Comparison of ENCODE assay signal across 8 cellular contexts in genomic region chr3:194396897-194397756, GRCh38. TPM values are rescaled to one million over a fixed set of nuclear protein-coding genes. Genes with fewer than 3 reads are reported as not detected.
A peak's percentile ranks its signal among the peaks of the same experiment; 100 is the strongest.
DNase-seq lines count a peak whose midpoint lies in the region; ATAC-seq, FAIRE-seq and TF ChIP-seq lines count a peak whose summit lies in the region.

No MANE protein-coding gene starts in this region.

- in situ Hi-C loops in GM12878 (cut with MboI) = no loop called here

- SMC1A ChIA-PET in GM12878 (lab: Charles Lee; ENCODE audit: uncharacterized antibody, unreplicated experiment) = no interaction called here

- POLR2A ChIA-PET in GM12878 (lab: Charles Lee) = no interaction called here
- POLR2A ChIA-PET in naive thymus-derived CD4-positive, alpha-beta T cell (lab: Charles Lee) = interaction anchor here (0.5 to 2.6 kb wide), 19 partner anchors 8 to 1920 kb away, joined by 3 to 12 read pairs (median 5); partner anchors contain the start of genes DYNLT2B and HES1

- H3K27ac ChIP-seq in GM12878 (ENCODE audit: control insufficient read depth, insufficient read depth) = no peak overlapping the region
- peak overlapping the region; percentile 81 for H3K27ac ChIP-seq in naive thymus-derived CD4-positive, alpha-beta T cell (ENCODE audit: low read depth, low read length)

- no peak overlapping the region for H3K9ac ChIP-seq in GM12878 (ENCODE audit: control insufficient read depth, insufficient read depth, low read length)

- RAD21 ChIA-PET in GM12878 (lab: Charles Lee; ENCODE audit: unreplicated experiment) = interaction anchor here (1.0 kb wide), 1 partner anchor 10 kb away, joined by 3 read pairs; no protein-coding TSS in a partner anchor

- H3K9me3 ChIP-seq in GM12878 (replicated peaks; ENCODE audit: control insufficient read depth, insufficient read depth, low read length) = no peaks in the 10 kb centered on the region
- no peaks in the 10 kb centered on the region for H3K9me3 ChIP-seq in naive thymus-derived CD4-positive, alpha-beta T cell (ENCODE audit: control insufficient read depth in 2 of 3, low read length in 3 of 3)

- no peak for TF ChIP-seq POLR2A in GM12878 (IDR thresholded peaks at IDR 0.05; ENCODE audit: low read depth, low read length)

- peak overlapping the region; percentile 87 to 98 (median 90) for H3K27ac Mint-ChIP-seq in naive thymus-derived CD4-positive, alpha-beta T cell

- peak overlapping the region; percentile 21 for H2AFZ ChIP-seq in GM12878 (ENCODE audit: control insufficient read depth, low read depth, low read length)

- peak; percentile 45 for DNase-seq in DMS153 treated with DMSO at 0.1 percent for 48 hours (lab: John Stamatoyannopoulos, UW; ENCODE audit: unreplicated experiment)
- peak; percentile 70 for DNase-seq in NCI-H510A (lab: John Stamatoyannopoulos, UW)
- DNase-seq in GM12878 (ENCODE audit: low read depth, low spot score) = no peak
- DNase-seq in naive thymus-derived CD4-positive, alpha-beta T cell = peak; percentile 42 to 69 (median 58)
- no peak for DNase-seq in NCI-H345 treated with DMSO at 0.1 percent for 48 hours (lab: John Stamatoyannopoulos, UW; ENCODE audit: unreplicated experiment)
- no peak for DNase-seq in NCI-H146 (lab: John Stamatoyannopoulos, UW)
- no peak for DNase-seq in NCI-H1092 (lab: John Stamatoyannopoulos, UW)

- 19% methylated on average over 68 of the region's 69 CpGs for WGBS in GM12878 (ENCODE audit: insufficient coverage, insufficient replicate concordance, low lambda C conversion rate, missing lambda C conversion rate)

- no peak for TF ChIP-seq EP300 in GM12878 (IDR thresholded peaks at IDR 0.05; ENCODE audit: borderline replicate concordance in 1 of 2, control insufficient read depth in 1 of 2, low read depth in 2 of 2, low read length in 2 of 2)

- peaks cover 0 to 9% (median 0%) of the 10 kb centered on the region in 5 donors for H3K36me3 Mint-ChIP-seq in naive thymus-derived CD4-positive, alpha-beta T cell

- peak; percentile 41 for ATAC-seq in GM12878
- peak; percentile 58 for ATAC-seq in naive thymus-derived CD4-positive, alpha-beta T cell
- no peak for ATAC-seq in GM21515 (IDR thresholded peaks at IDR 0.05; ENCODE audit: unreplicated experiment)

- no TSS peak for BruUV-seq in GM12878 (replicated peaks; lab: Mats Ljungman, UMichigan)

- H3K36me3 ChIP-seq in GM12878 (ENCODE audit: control insufficient read depth in 2 of 2, insufficient read depth in 2 of 2, low read length in 1 of 2) = no peaks in the 10 kb centered on the region
- no peaks in the 10 kb centered on the region for H3K36me3 ChIP-seq in naive thymus-derived CD4-positive, alpha-beta T cell (ENCODE audit: control insufficient read depth in 2 of 3, insufficient read depth in 3 of 3, low read length in 3 of 3)

- no peak overlapping the region; the same call in 1 of the 2 replicates for H3K4me3 ChIP-seq in GM12878
- H3K4me3 ChIP-seq in naive thymus-derived CD4-positive, alpha-beta T cell (ENCODE audit: low read length) = peak overlapping the region; percentile 73

- CTCF ChIA-PET in GM12878 (lab: Yijun Ruan, JAX) = interaction anchor here (0.8 kb wide), 1 partner anchor 285 kb away, joined by 3 read pairs; no protein-coding TSS in a partner anchor
- CTCF ChIA-PET in naive thymus-derived CD4-positive, alpha-beta T cell (lab: Charles Lee) = interaction anchor here (0.6 to 15.5 kb wide), 5 partner anchors 10 to 88 kb away, joined by 3 to 256 read pairs (median 3); no protein-coding TSS in a partner anchor

- H3K4me1 Mint-ChIP-seq in naive thymus-derived CD4-positive, alpha-beta T cell = peaks cover 34 to 64% (median 47%) of the 10 kb centered on the region in 7 donors

- no peaks in the 10 kb centered on the region; the same call in 1 of the 2 replicates for H4K20me1 ChIP-seq in GM12878 (ENCODE audit: control insufficient read depth, insufficient read depth)

- H3K9me3 Mint-ChIP-seq in naive thymus-derived CD4-positive, alpha-beta T cell = peaks cover 0 to 6% (median 0%) of the 10 kb centered on the region in 11 donors

- TF ChIP-seq RAD21 in GM12878 (IDR thresholded peaks at IDR 0.05; ENCODE audit: insufficient read depth, low read depth, low read length) = no peak

- intact Hi-C loops in GM12878 (cut with micrococcal nuclease; ENCODE audit: unreplicated experiment) = no loop called here
- intact Hi-C loops in naive thymus-derived CD4-positive, alpha-beta T cell (cut with micrococcal nuclease) = loop anchor here (1.0 to 10.0 kb wide), 11 partner anchors 7 to 1138 kb away; partner anchors contain the start of genes ATP13A3 (in 1 of the 2) and HES1 (in 1 of the 2)

- peak overlapping the region; percentile 82 for H3K4me2 ChIP-seq in GM12878 (ENCODE audit: control insufficient read depth, insufficient read depth)

- no peak for TF ChIP-seq CTCF in GM12878 (IDR thresholded peaks at IDR 0.05 in 2 of 3, conservative IDR thresholded peaks at IDR 0.05 in 1 of 3; ENCODE audit: control insufficient read depth in 2 of 3, extremely low read depth in 1 of 3, insufficient read depth in 1 of 3, low read depth in 3 of 3, low read length in 3 of 3)

- H3K4me3 Mint-ChIP-seq in naive thymus-derived CD4-positive, alpha-beta T cell = peak overlapping the region; percentile 86 to 98 (median 91)

- no peak for FAIRE-seq in GM12878 (lab: Jason Lieb, UNC)

- H3K4me1 ChIP-seq in GM12878 (ENCODE audit: control insufficient read depth, insufficient read depth, low read length) = peaks cover 7% of the 10 kb centered on the region
- H3K4me1 ChIP-seq in naive thymus-derived CD4-positive, alpha-beta T cell (ENCODE audit: control insufficient read depth in 2 of 2, insufficient read depth in 2 of 2, low read length in 2 of 2) = peaks cover 4 to 26% of the 10 kb centered on the region in 2 donors

- no peaks in the 10 kb centered on the region for H3K79me2 ChIP-seq in GM12878 (ENCODE audit: control insufficient read depth, insufficient read depth, low read length)

- H3K27me3 ChIP-seq in GM12878 (replicated peaks in 1 of 2; ENCODE audit: control insufficient read depth in 2 of 2, insufficient read depth in 2 of 2, low read length in 1 of 2) = peaks cover 7 to 10% of the 10 kb centered on the region in 2 experiments; a peak in 3 of 4 replicates
- H3K27me3 ChIP-seq in naive thymus-derived CD4-positive, alpha-beta T cell (ENCODE audit: control insufficient read depth in 2 of 2, insufficient read depth in 2 of 2, low read length in 2 of 2) = no peaks in the 10 kb centered on the region

- peaks cover 0 to 21% (median 0%) of the 10 kb centered on the region in 5 donors for H3K27me3 Mint-ChIP-seq in naive thymus-derived CD4-positive, alpha-beta T cell

RNA-seq across cellular contexts. Expression of gene GP5, which starts 1.9 kb away (rescaled TPM):
- 0.25 TPM in 1 of 2 replicates, not detected in the other for total RNA-seq in GM12878 (2013; cell fraction: nucleolus; rRNA removed)
- total RNA-seq in GM12878 (2014; rRNA removed) = not detected in 2 replicates
- not detected in 2 replicates for total RNA-seq in GM12878 (2014; rRNA removed; fragmentation: Illumina TruSeq; extraction: Trizol)
- total RNA-seq in GM12878 (2021) = 0.05 TPM in 1 of 2 replicates, not detected in the other
- polyA plus RNA-seq in GM12878 (2011; ENCODE audit: low read depth) = not detected
- not detected in 2 replicates for polyA plus RNA-seq in GM12878 (2011; rRNA removed)
- polyA plus RNA-seq in GM12878 (2011; cell fraction: cytosol; rRNA removed) = 0.03 TPM in 1 of 2 replicates, not detected in the other
- 0.03 and 0.06 TPM in 2 replicates for polyA plus RNA-seq in GM12878 (2011; cell fraction: nucleus; rRNA removed)
- not detected in 2 replicates for polyA plus RNA-seq in GM12878 (2012)
- not detected in 2 replicates for polyA plus RNA-seq in GM12878 (2014; fragmentation: Illumina TruSeq; extraction: Trizol)
- not detected for polyA plus RNA-seq in GM12878 (2014; fragmentation: Nextera tagmentation; extraction: Ambion mirVana)
- polyA plus RNA-seq in GM12878 (2014; rRNA removed) = 0.06 TPM in 1 of 2 replicates, not detected in the other
- not detected for polyA plus RNA-seq in GM12878 (2016; fragmentation: Nextera tagmentation; extraction: Ambion mirVana)
- polyA minus RNA-seq in GM12878 (2011; rRNA and poly(A)+ RNA removed) = 0.05 TPM in 1 of 2 replicates, not detected in the other
- not detected in 2 replicates for polyA minus RNA-seq in GM12878 (2011; cell fraction: cytosol; rRNA and poly(A)+ RNA removed)
- polyA minus RNA-seq in GM12878 (2011; cell fraction: nucleus; rRNA and poly(A)+ RNA removed) = 0.12 and 0.57 TPM in 2 replicates
- total RNA-seq in naive thymus-derived CD4-positive, alpha-beta T cell = 10 to 100 TPM in 2 of 5 experiments, 1 to 10 TPM in 3; 1.4 to 11.3 (median 9.6) TPM
- polyA plus RNA-seq in naive thymus-derived CD4-positive, alpha-beta T cell = 1 to 10 TPM; 3.8 to 6.1 TPM

RNA-seq across cellular contexts. Expression of gene LRRC15, which starts 27.6 kb away (rescaled TPM):
- not detected in 2 replicates for total RNA-seq in GM12878 (2013; cell fraction: nucleolus; rRNA removed)
- total RNA-seq in GM12878 (2014; rRNA removed) (not detected in 2 replicates), GM12878 (2014; rRNA removed; fragmentation: Illumina TruSeq; extraction: Trizol) (not detected in 2 replicates), GM12878 (2021) (not detected in 2 replicates)
- polyA plus RNA-seq in GM12878 (2011; ENCODE audit: low read depth) = not detected
- polyA plus RNA-seq in GM12878 (2011; rRNA removed) (not detected in 2 replicates), GM12878 (2014; fragmentation: Illumina TruSeq; extraction: Trizol) (not detected in 2 replicates), GM12878 (2014; fragmentation: Nextera tagmentation; extraction: Ambion mirVana) (not detected), GM12878 (2014; rRNA removed) (not detected in 2 replicates), GM12878 (2016; fragmentation: Nextera tagmentation; extraction: Ambion mirVana) (not detected)
- not detected in 2 replicates for polyA plus RNA-seq in GM12878 (2011; cell fraction: cytosol; rRNA removed)
- not detected in 2 replicates for polyA plus RNA-seq in GM12878 (2011; cell fraction: nucleus; rRNA removed)
- polyA plus RNA-seq in GM12878 (2012) = not detected in 2 replicates
- not detected in 2 replicates for polyA minus RNA-seq in GM12878 (2011; rRNA and poly(A)+ RNA removed)
- polyA minus RNA-seq in GM12878 (2011; cell fraction: cytosol; rRNA and poly(A)+ RNA removed) = not detected in 2 replicates
- not detected in 2 replicates for polyA minus RNA-seq in GM12878 (2011; cell fraction: nucleus; rRNA and poly(A)+ RNA removed)
- not detected for total RNA-seq in naive thymus-derived CD4-positive, alpha-beta T cell
- polyA plus RNA-seq in naive thymus-derived CD4-positive, alpha-beta T cell = not detected

RNA-seq across cellular contexts. Expression of gene CPN2, which starts 46.0 kb away (rescaled TPM):
- total RNA-seq in GM12878 (2013; cell fraction: nucleolus; rRNA removed) = not detected in 2 replicates
- total RNA-seq in GM12878 (2014; rRNA removed) = not detected in 2 replicates
- total RNA-seq in GM12878 (2014; rRNA removed; fragmentation: Illumina TruSeq; extraction: Trizol) = not detected in 2 replicates
- 0.05 TPM in 1 of 2 replicates, not detected in the other for total RNA-seq in GM12878 (2021)
- polyA plus RNA-seq in GM12878 (2011; ENCODE audit: low read depth) = not detected
- polyA plus RNA-seq in GM12878 (2011; rRNA removed) = not detected in 2 replicates
- polyA plus RNA-seq in GM12878 (2011; cell fraction: cytosol; rRNA removed) = not detected in 2 replicates
- not detected in 2 replicates for polyA plus RNA-seq in GM12878 (2011; cell fraction: nucleus; rRNA removed)
- polyA plus RNA-seq in GM12878 (2012) = not detected in 2 replicates
- polyA plus RNA-seq in GM12878 (2014; fragmentation: Illumina TruSeq; extraction: Trizol) = not detected in 2 replicates
- polyA plus RNA-seq in GM12878 (2014; fragmentation: Nextera tagmentation; extraction: Ambion mirVana) = not detected
- polyA plus RNA-seq in GM12878 (2014; rRNA removed) = not detected in 2 replicates
- not detected for polyA plus RNA-seq in GM12878 (2016; fragmentation: Nextera tagmentation; extraction: Ambion mirVana)
- not detected in 2 replicates for polyA minus RNA-seq in GM12878 (2011; rRNA and poly(A)+ RNA removed)
- polyA minus RNA-seq in GM12878 (2011; cell fraction: cytosol; rRNA and poly(A)+ RNA removed) = not detected in 2 replicates
- not detected in 2 replicates for polyA minus RNA-seq in GM12878 (2011; cell fraction: nucleus; rRNA and poly(A)+ RNA removed)
- not detected for total RNA-seq in naive thymus-derived CD4-positive, alpha-beta T cell
- polyA plus RNA-seq in naive thymus-derived CD4-positive, alpha-beta T cell = not detected

Comparison
In these comparisons a context has a peak if more than half of its experiments do, and no peak if none do; other contexts are left out.
1. DNase-seq: peak in DMS153 treated with DMSO at 0.1 percent for 48 hours (single experiment), NCI-H510A (single experiment) and naive thymus-derived CD4-positive, alpha-beta T cell (9 of 9); none in GM12878 (single experiment), NCI-H345 treated with DMSO at 0.1 percent for 48 hours (single experiment), NCI-H146 (single experiment) and NCI-H1092 (single experiment).